Comparison of ENCODE assay signal across 8 cellular contexts in genomic region chr14:60183724-60184596, GRCh38. TPM values are rescaled to one million over a fixed set of nuclear protein-coding genes. Genes with fewer than 3 reads are reported as not detected.
DNase-seq lines count a peak whose midpoint lies in the region; ATAC-seq and TF ChIP-seq lines count a peak whose summit lies in the region.

No MANE protein-coding gene starts in this region.

- DNase-seq in Calu3 (peak; percentile 36), HL-60 (ENCODE audit: low read depth in 1 of 2, low spot score in 1 of 2) (peak in 1 of 2 experiments; percentile 45), NCI-H82 (lab: John Stamatoyannopoulos, UW) (peak; percentile 84), ascending aorta (ENCODE audit: low spot score in 2 of 2) (no peak), skeletal muscle cell (ENCODE audit: low read depth) (peak; percentile 33), T-helper 9 cell (no peak)

- no peak overlapping the region for H3K9ac ChIP-seq in iPS-15b (ENCODE audit: low read depth, low read length)

- no peaks in the 10 kb centered on the region for H3K36me3 Mint-ChIP-seq in Calu3 (ENCODE audit: insufficient read depth, unreplicated experiment)

- CTCF ChIA-PET in Calu3 (lab: Charles Lee), result interaction anchor here (0.6 kb wide), 2 partner anchors 219 to 286 kb away, joined by 3 to 4 read pairs; no protein-coding TSS in a partner anchor

- H3K27me3 ChIP-seq in HL-60 (ENCODE audit: insufficient read depth, poor library complexity, severe bottlenecking) (no peaks in the 10 kb centered on the region), ascending aorta (no peaks in the 10 kb centered on the region), iPS-15b (ENCODE audit: control insufficient read depth, insufficient read depth, low read length) (no peaks in the 10 kb centered on the region)

- intact Hi-C loops in Calu3 (cut with micrococcal nuclease; ENCODE audit: unreplicated experiment), result loop anchor here (1.0 to 10.0 kb wide), 4 partner anchors 120 to 679 kb away; no protein-coding TSS in a partner anchor
- intact Hi-C loops in ascending aorta (cut with DNase I), result loop anchor here (1.0 kb wide), 2 partner anchors 120 to 219 kb away; no protein-coding TSS in a partner anchor

- no peak overlapping the region for H3K27ac Mint-ChIP-seq in Calu3 (ENCODE audit: unreplicated experiment)

- H3K4me3 ChIP-seq in HL-60 (replicated peaks; ENCODE audit: insufficient read depth, low read length) (peak overlapping the region; percentile 23; the same call in 1 of the 2 replicates), ascending aorta (peak overlapping the region; percentile 55 to 65), iPS-15b (ENCODE audit: low read depth, low read length) (peak overlapping the region; percentile 19), skeletal muscle cell (ENCODE audit: low read depth, low read length) (peak overlapping the region; percentile 39)

- BruUV-seq in Calu3 (replicated peaks; lab: Mats Ljungman, UMichigan), result no TSS peak

- H3K36me3 ChIP-seq in ascending aorta (no peaks in the 10 kb centered on the region), iPS-15b (ENCODE audit: control insufficient read depth, insufficient read depth, low read length) (no peaks in the 10 kb centered on the region)

- H3K27ac ChIP-seq in HL-60 (replicated peaks) (no peak overlapping the region), ascending aorta (peak overlapping the region; percentile 39 to 45)

- no peaks in the 10 kb centered on the region for H3K4me1 Mint-ChIP-seq in Calu3 (ENCODE audit: low read depth, unreplicated experiment)

- no peak overlapping the region for H3K4me3 Mint-ChIP-seq in Calu3 (ENCODE audit: low read depth, unreplicated experiment)

- ATAC-seq in GM19328 (IDR thresholded peaks at IDR 0.05; ENCODE audit: unreplicated experiment), result peak; percentile 42

- H3K9me3 ChIP-seq in ascending aorta (no peaks in the 10 kb centered on the region), iPS-15b (ENCODE audit: control insufficient read depth, insufficient read depth, low read length) (no peaks in the 10 kb centered on the region)

- H3K27me3 Mint-ChIP-seq in Calu3 (ENCODE audit: unreplicated experiment), result no peaks in the 10 kb centered on the region

- TF ChIP-seq CTCF in Calu3 (IDR thresholded peaks at IDR 0.05; ENCODE audit: unreplicated experiment) (peak; percentile 29), HL-60 (IDR thresholded peaks at IDR 0.05; ENCODE audit: insufficient read depth, low read length) (peak; percentile 23), ascending aorta (IDR thresholded peaks at IDR 0.05) (peak; percentile 72 to 81 (median 75))

- no peaks in the 10 kb centered on the region for H3K9me3 Mint-ChIP-seq in Calu3 (ENCODE audit: low read depth, unreplicated experiment)

- H3K4me1 ChIP-seq in ascending aorta (peaks cover 0 to 3% of the 10 kb centered on the region in 2 donors), iPS-15b (ENCODE audit: control insufficient read depth, insufficient read depth, low read length) (no peaks in the 10 kb centered on the region)

RNA-seq across cellular contexts. Expression of gene DHRS7, which starts 18.8 kb away (rescaled TPM):
- total RNA-seq in Calu3 (2022) (34.9 and 39.3 TPM in 2 replicates), ascending aorta (34.8 TPM)

Comparison
In these comparisons a context has a peak if more than half of its experiments do, and no peak if none do; other contexts are left out.
1. DNase-seq: peak in Calu3 (single experiment), NCI-H82 (single experiment) and skeletal muscle cell (single experiment); none in ascending aorta (0 of 2) and T-helper 9 cell (single experiment).
2. CTCF ChIP-seq: peak in every context shown above with its lines; median percentile 75 in ascending aorta; 29 in Calu3; 23 in HL-60.
3. Peak in every context shown above with its lines, with median percentiles within 50 percentile points of each other: H3K4me3 ChIP-seq.